17 cellular contexts compared by ENCODE assay signal in genomic region chr1:11523261-11523660, GRCh38. TPM values are rescaled to one million over a fixed set of nuclear protein-coding genes. Genes with fewer than 3 reads are reported as not detected.
A peak's percentile ranks its signal among the peaks of the same experiment; 100 is the strongest.
DNase-seq lines count a peak whose midpoint lies in the region; FAIRE-seq and TF ChIP-seq lines count a peak whose summit lies in the region.
"Had no signal": no experiment of that assay in that cellular context is flagged by ENCODE, and none has a peak within 500 bp of the region (broad histone marks: within the 10 kb centered on the region; RNA-seq: fewer than 3 reads in every experiment).

No MANE protein-coding gene starts in this region.

- CTCF ChIA-PET in HEK293 (lab: Yijun Ruan, JAX) = no interaction called here

- no peaks in the 10 kb centered on the region for H3K27me3 ChIP-seq in osteoblast (ENCODE audit: insufficient read depth, low read length)

- H3K9me3 ChIP-seq in HEK293 (ENCODE audit: control insufficient read depth, insufficient read depth, low read depth, low read length) (no peaks in the 10 kb centered on the region), kidney (ENCODE audit: control insufficient read depth in 1 of 2, low read length in 2 of 2) (no peaks in the 10 kb centered on the region), osteoblast (ENCODE audit: low read depth, low read length) (no peaks in the 10 kb centered on the region)

- DNase-seq in caudate nucleus (lab: John Stamatoyannopoulos, UW) = peak in 19 of 61 donors; percentile 4 to 73 (median 29)
- DNase-seq in kidney = peak; percentile 18
- peak; percentile 52 for DNase-seq in osteoblast (ENCODE audit: insufficient read length, low spot score, missing footprints)
- no peak for DNase-seq in kidney tubule cell (ENCODE audit: low spot score)
- no peak for DNase-seq in iPS-NIHi7 (ENCODE audit: extremely low spot score)
- no peak for DNase-seq in hypothalamus (lab: John Stamatoyannopoulos, UW)
- DNase-seq in GM10266 (ENCODE audit: extremely low spot score) = no peak
- DNase-seq: C1 segment of cervical spinal cord; CD4-positive, alpha-beta memory T cell; DMS79; GM23248 had no signal

- H3K9ac ChIP-seq in kidney (ENCODE audit: low read length in 2 of 2) = no peak overlapping the region
- H3K9ac ChIP-seq: GM23248 had no signal

- H3K4me3 ChIP-seq in HEK293 (ENCODE audit: low read depth, low read length) (no peak overlapping the region), kidney (ENCODE audit: low read length in 2 of 2) (no peak overlapping the region), osteoblast (ENCODE audit: insufficient read depth, low read length) (no peak overlapping the region)
- H3K4me3 ChIP-seq: GM23248 had no signal

- intact Hi-C loops in kidney (cut with DNase I) = no loop called here

- no peaks in the 10 kb centered on the region for H3K36me3 ChIP-seq in HEK293 (ENCODE audit: control insufficient read depth in 2 of 2, insufficient read depth in 1 of 2, low read length in 2 of 2)
- no peaks in the 10 kb centered on the region for H3K36me3 ChIP-seq in kidney (ENCODE audit: control insufficient read depth in 1 of 2, insufficient read depth in 2 of 2, low read length in 2 of 2)
- H3K36me3 ChIP-seq in osteoblast (ENCODE audit: insufficient read depth, low read length) = no peaks in the 10 kb centered on the region

- FAIRE-seq in kidney (lab: Jason Lieb, UNC) = no peak
- FAIRE-seq: A204.1, GM12891, GM19239, H54 had no signal

- H3K27ac ChIP-seq in HEK293 (ENCODE audit: extremely low read depth, low read depth, low read length) (no peak overlapping the region), caudate nucleus (ENCODE audit: low read depth, low read length) (peak overlapping the region; percentile 52), kidney (ENCODE audit: low read depth in 2 of 2, low read length in 2 of 2) (no peak overlapping the region), osteoblast (ENCODE audit: low read depth, low read length) (no peak overlapping the region)
- H3K27ac ChIP-seq: GM23248 had no signal

- no peak for TF ChIP-seq CTCF in HEK293 (tag by site-specific recombination; IDR thresholded peaks at IDR 0.05)
- TF ChIP-seq CTCF in kidney (IDR thresholded peaks at IDR 0.05; ENCODE audit: borderline replicate concordance, extremely low read depth, insufficient read depth) = no peak
- TF ChIP-seq CTCF in osteoblast (IDR thresholded peaks at IDR 0.05; ENCODE audit: extremely low read depth, low read depth, low read length) = no peak
- no peak for TF ChIP-seq CTCF in GM10266 (IDR thresholded peaks at IDR 0.05; ENCODE audit: control insufficient read depth, insufficient read depth, low read depth, missing control alignments)

- no peak overlapping the region for H2AFZ ChIP-seq in osteoblast (ENCODE audit: low read length)
- H2AFZ ChIP-seq: GM23248 had no signal

- POLR2A ChIA-PET in HEK293 (lab: Yijun Ruan, JAX) = no interaction called here

- no peaks in the 10 kb centered on the region for H3K4me1 ChIP-seq in HEK293 (ENCODE audit: control insufficient read depth, insufficient read depth, low read length)
- no peaks in the 10 kb centered on the region for H3K4me1 ChIP-seq in kidney (ENCODE audit: control insufficient read depth in 1 of 2, insufficient read depth in 1 of 2, low read depth in 1 of 2, low read length in 2 of 2)
- H3K4me1 ChIP-seq in osteoblast (ENCODE audit: insufficient read depth, low read length) = no peaks in the 10 kb centered on the region

- H4K20me1 ChIP-seq in osteoblast (ENCODE audit: insufficient read depth, low read length) = no peaks in the 10 kb centered on the region

- H3K4me2 ChIP-seq in osteoblast (ENCODE audit: insufficient read depth, low read length) = no peak overlapping the region

- no peaks in the 10 kb centered on the region for H3K79me2 ChIP-seq in osteoblast (ENCODE audit: insufficient read depth, low read length)

TF ChIP-seq in HEK293, 187 proteins besides CTCF, POLR2A, EP300 and RAD21:
- TF ChIP-seq ZBTB21 (tag by site-specific recombination; IDR thresholded peaks at IDR 0.05) = no peak
- TF ChIP-seq HOXD13 (CRISPR knock-in tag; IDR thresholded peaks at IDR 0.05; ENCODE audit: borderline replicate concordance) = no peak
- TF ChIP-seq ZNF157 (tag by site-specific recombination; IDR thresholded peaks at IDR 0.05) = no peak
- peak; percentile 35; the same call in 1 of the 2 replicates for TF ChIP-seq ZNF335 (tag by site-specific recombination; conservative IDR thresholded peaks at IDR 0.05)
- TF ChIP-seq ZNF37A (tag by site-specific recombination; IDR thresholded peaks at IDR 0.05) = no peak
- TF ChIP-seq HIC1 (tag by site-specific recombination; IDR thresholded peaks at IDR 0.05) = peak; percentile 50; the same call in 1 of the 2 replicates
- TF ChIP-seq ZNF645 (tag by site-specific recombination; IDR thresholded peaks at IDR 0.05) = no peak
- TF ChIP-seq ZNF768 (tag by site-specific recombination; IDR thresholded peaks at IDR 0.05) = peak; percentile 80; the same call in 1 of the 2 replicates

RNA-seq across cellular contexts. Expression of gene DISP3, which starts 44.3 kb away (rescaled TPM):
- total RNA-seq in kidney (0.19 TPM), osteoblast (under 0.01 TPM in 2 replicates)
- polyA plus RNA-seq in kidney (ENCODE audit: insufficient read depth, low read depth, low replicate concordance) = not detected
- total RNA-seq: G401, GM23248 had no signal
- polyA plus RNA-seq: GM23248 had no signal

Comparison
In these comparisons a context has a peak if more than half of its experiments do, and no peak if none do; other contexts are left out.
1. DNase-seq: peak in kidney (single experiment) and osteoblast (single experiment); none in kidney tubule cell (single experiment), iPS-NIHi7 (single experiment), hypothalamus (0 of 51) and GM10266 (single experiment).